ENCODE assay signal across 8 cellular contexts in the genomic region with DNA sequence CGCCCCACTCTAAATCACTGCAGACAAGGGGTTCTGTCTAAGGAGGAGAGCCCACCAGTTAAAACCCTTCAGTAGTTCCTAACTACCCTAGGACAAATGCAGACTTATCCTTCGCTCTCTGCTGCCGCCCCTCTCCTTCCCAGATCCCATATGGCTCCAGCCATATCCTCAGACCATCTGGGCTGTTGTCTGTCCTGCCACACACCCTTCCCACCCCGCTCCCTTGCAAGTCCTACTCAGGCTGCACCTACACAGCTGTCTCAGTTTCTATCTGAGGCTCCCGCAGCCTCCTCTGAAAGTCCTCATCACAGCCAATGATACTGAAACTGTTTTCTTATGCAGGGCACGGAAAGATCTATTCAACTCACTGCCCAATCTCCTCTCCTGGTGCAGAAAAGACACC. TPM values are rescaled to one million over a fixed set of nuclear protein-coding genes. Genes with fewer than 3 reads are reported as not detected.
DNase-seq lines count a peak whose midpoint lies in the region; ATAC-seq and TF ChIP-seq lines count a peak whose summit lies in the region.

No MANE protein-coding gene starts in this region.

- no peaks in the 10 kb centered on the region for H3K27me3 ChIP-seq in skeletal muscle tissue (ENCODE audit: control insufficient read depth in 3 of 3, insufficient read depth in 3 of 3, low read length in 3 of 3)
- H3K27me3 ChIP-seq in suprapubic skin = no peaks in the 10 kb centered on the region

- peak overlapping the region; percentile 89 for H3K4me3 Mint-ChIP-seq in activated naive CD4-positive, alpha-beta T cell treated with anti-CD3 and anti-CD28 coated beads for 36 hours
- peak overlapping the region; percentile 82 for H3K4me3 Mint-ChIP-seq in activated naive CD4-positive, alpha-beta T cell treated with anti-CD3 and anti-CD28 coated beads, Interleukin-2, amount 10 ng/mL, durations not matched to agents 7 days and 5 days

- H3K4me1 ChIP-seq in skeletal muscle tissue (ENCODE audit: control insufficient read depth in 3 of 3, insufficient read depth in 3 of 3, low read length in 3 of 3) = peaks cover 34 to 44% (median 37%) of the 10 kb centered on the region in 3 donors
- H3K4me1 ChIP-seq in suprapubic skin = peaks cover 52% of the 10 kb centered on the region

- DNase-seq in activated naive CD4-positive, alpha-beta T cell treated with anti-CD3 and anti-CD28 coated beads for 36 hours = peak; percentile 61
- no peak for DNase-seq in activated naive CD4-positive, alpha-beta T cell (lab: John Stamatoyannopoulos, UW)
- peak; percentile 30 for DNase-seq in activated naive CD4-positive, alpha-beta T cell treated with anti-CD3 and anti-CD28 coated beads, Interleukin-2, amount 10 ng/mL, durations not matched to agents 7 days and 5 days
- no peak for DNase-seq in suprapubic skin (ENCODE audit: low spot score in 2 of 2)
- no peak for DNase-seq in Ammon's horn (ENCODE audit: low spot score)
- no peak for DNase-seq in NCI-H2081 treated with DMSO at 0.1 percent for 48 hours (lab: John Stamatoyannopoulos, UW)

- whole genome bisulfite sequencing in suprapubic skin = 95% methylated on average over 6 of the region's 6 CpGs

- H3K9me3 Mint-ChIP-seq in activated naive CD4-positive, alpha-beta T cell treated with anti-CD3 and anti-CD28 coated beads for 36 hours = no peaks in the 10 kb centered on the region
- no peaks in the 10 kb centered on the region for H3K9me3 Mint-ChIP-seq in activated naive CD4-positive, alpha-beta T cell treated with anti-CD3 and anti-CD28 coated beads, Interleukin-2, amount 10 ng/mL, durations not matched to agents 7 days and 5 days

- peaks cover 27% of the 10 kb centered on the region for H3K4me1 Mint-ChIP-seq in activated naive CD4-positive, alpha-beta T cell treated with anti-CD3 and anti-CD28 coated beads for 36 hours (ENCODE audit: low read depth)
- peaks cover 32% of the 10 kb centered on the region for H3K4me1 Mint-ChIP-seq in activated naive CD4-positive, alpha-beta T cell treated with anti-CD3 and anti-CD28 coated beads, Interleukin-2, amount 10 ng/mL, durations not matched to agents 7 days and 5 days

- no peak for TF ChIP-seq POLR2A in suprapubic skin (IDR thresholded peaks at IDR 0.05)

- no peaks in the 10 kb centered on the region for H3K27me3 Mint-ChIP-seq in activated naive CD4-positive, alpha-beta T cell treated with anti-CD3 and anti-CD28 coated beads for 36 hours (ENCODE audit: low read depth)
- peaks cover 8% of the 10 kb centered on the region for H3K27me3 Mint-ChIP-seq in activated naive CD4-positive, alpha-beta T cell treated with anti-CD3 and anti-CD28 coated beads, Interleukin-2, amount 10 ng/mL, durations not matched to agents 7 days and 5 days

- H3K9me3 ChIP-seq in skeletal muscle tissue (ENCODE audit: control insufficient read depth in 3 of 3, low read length in 3 of 3) (no peaks in the 10 kb centered on the region), suprapubic skin (no peaks in the 10 kb centered on the region)

- no peak for TF ChIP-seq EP300 in suprapubic skin (IDR thresholded peaks at IDR 0.05)

- TF ChIP-seq CTCF in suprapubic skin (IDR thresholded peaks at IDR 0.05) = no peak

- H3K27ac ChIP-seq in skeletal muscle tissue (ENCODE audit: low read depth, low read length) (no peak overlapping the region), suprapubic skin (no peak overlapping the region)

- H3K27ac Mint-ChIP-seq in activated naive CD4-positive, alpha-beta T cell treated with anti-CD3 and anti-CD28 coated beads for 36 hours = peak overlapping the region; percentile 80
- H3K27ac Mint-ChIP-seq in activated naive CD4-positive, alpha-beta T cell treated with anti-CD3 and anti-CD28 coated beads, Interleukin-2, amount 10 ng/mL, durations not matched to agents 7 days and 5 days = peak overlapping the region; percentile 85

- H3K36me3 Mint-ChIP-seq in activated naive CD4-positive, alpha-beta T cell treated with anti-CD3 and anti-CD28 coated beads for 36 hours (ENCODE audit: low read depth) = peaks cover 11% of the 10 kb centered on the region
- peaks cover 21% of the 10 kb centered on the region for H3K36me3 Mint-ChIP-seq in activated naive CD4-positive, alpha-beta T cell treated with anti-CD3 and anti-CD28 coated beads, Interleukin-2, amount 10 ng/mL, durations not matched to agents 7 days and 5 days

- no peak overlapping the region for H3K4me3 ChIP-seq in skeletal muscle tissue (ENCODE audit: low read length in 3 of 3)
- H3K4me3 ChIP-seq in suprapubic skin = no peak overlapping the region

- CTCF ChIA-PET in activated naive CD4-positive, alpha-beta T cell treated with anti-CD3 and anti-CD28 coated beads for 36 hours (lab: Charles Lee) = interaction anchor here (1.2 to 1.4 kb wide), 2 partner anchors 35 to 42 kb away, joined by 3 to 6 read pairs; no protein-coding TSS in a partner anchor
- CTCF ChIA-PET in activated naive CD4-positive, alpha-beta T cell treated with anti-CD3 and anti-CD28 coated beads, Interleukin-2, amount 10 ng/mL, durations not matched to agents 7 days and 5 days (lab: Charles Lee) = interaction anchor here (0.6 to 1.1 kb wide), 4 partner anchors 11 to 122 kb away, joined by 3 to 5 read pairs (median 4); partner anchors contain the start of gene HSD3B7

- intact Hi-C loops in activated naive CD4-positive, alpha-beta T cell treated with anti-CD3 and anti-CD28 coated beads for 36 hours (cut with micrococcal nuclease) = loop anchor here (2.0 kb wide), 1 partner anchor 35 kb away; no protein-coding TSS in a partner anchor

- H3K36me3 ChIP-seq in skeletal muscle tissue (ENCODE audit: control insufficient read depth in 3 of 3, insufficient read depth in 3 of 3, low read length in 3 of 3) = peaks cover 33% of the 10 kb centered on the region in 3 donors
- peaks cover 32% of the 10 kb centered on the region for H3K36me3 ChIP-seq in suprapubic skin

- peak; percentile 50 for ATAC-seq in HG03097 (IDR thresholded peaks at IDR 0.05; ENCODE audit: low FRiP score, unreplicated experiment)

- peak overlapping the region in 2 of 3 donors; percentile 24 to 99 for H3K9ac ChIP-seq in skeletal muscle tissue (ENCODE audit: low read depth in 1 of 3, low read length in 3 of 3)

RNA-seq across cellular contexts. Expression of gene BCKDK, which starts 0.7 kb away (rescaled TPM):
- 10 to 100 TPM; 21.3 to 23.1 TPM for total RNA-seq in activated naive CD4-positive, alpha-beta T cell treated with anti-CD3 and anti-CD28 coated beads for 36 hours
- total RNA-seq in skeletal muscle tissue (8.9 TPM), suprapubic skin (10 to 100 TPM; 51.0 to 63.2 (median 58.2) TPM)

RNA-seq across cellular contexts. Expression of gene KAT8, which starts 10.0 kb away (rescaled TPM):
- total RNA-seq in activated naive CD4-positive, alpha-beta T cell treated with anti-CD3 and anti-CD28 coated beads for 36 hours = 10 to 100 TPM; 58.1 to 64.5 TPM
- total RNA-seq in skeletal muscle tissue (43.3 TPM), suprapubic skin (100 to 1,000 TPM in 1 of 4 donors, 10 to 100 TPM in 3; 62.3 to 100 (median 69.8) TPM)

RNA-seq across cellular contexts. Expression of gene VKORC1, which starts 12.9 kb away (rescaled TPM):
- total RNA-seq in activated naive CD4-positive, alpha-beta T cell treated with anti-CD3 and anti-CD28 coated beads for 36 hours = 10 to 100 TPM; 43.4 to 47.8 TPM
- total RNA-seq in skeletal muscle tissue = 34.4 TPM
- 10 to 100 TPM; 53.8 to 79.3 (median 68.0) TPM for total RNA-seq in suprapubic skin

RNA-seq across cellular contexts. Expression of gene PRSS53, which starts 18.7 kb away (rescaled TPM):
- 1 to 10 TPM; 4.1 to 5.2 TPM for total RNA-seq in activated naive CD4-positive, alpha-beta T cell treated with anti-CD3 and anti-CD28 coated beads for 36 hours
- total RNA-seq in skeletal muscle tissue (2.6 TPM), suprapubic skin (1 to 10 TPM; 2.0 to 10.0 (median 5.1) TPM)

RNA-seq across cellular contexts. Expression of gene PRSS8, which starts 28.1 kb away (rescaled TPM):
- not detected for total RNA-seq in activated naive CD4-positive, alpha-beta T cell treated with anti-CD3 and anti-CD28 coated beads for 36 hours
- total RNA-seq in skeletal muscle tissue (not detected), suprapubic skin (100 to 1,000 TPM in 3 of 4 donors, 10 to 100 TPM in 1; 46.3 to 168 (median 140) TPM)

Comparison
In these comparisons a context has a peak if more than half of its experiments do, and no peak if none do; other contexts are left out.
1. DNase-seq: peak in activated naive CD4-positive, alpha-beta T cell treated with anti-CD3 and anti-CD28 coated beads for 36 hours (single experiment) and activated naive CD4-positive, alpha-beta T cell treated with anti-CD3 and anti-CD28 coated beads, Interleukin-2, amount 10 ng/mL, durations not matched to agents 7 days and 5 days (single experiment); none in activated naive CD4-positive, alpha-beta T cell (0 of 4), suprapubic skin (0 of 2), Ammon's horn (single experiment) and NCI-H2081 treated with DMSO at 0.1 percent for 48 hours (single experiment).